ENCODE assay signal across 26 cellular contexts in genomic region chr13:106555631-106556328, GRCh38. TPM values are rescaled to one million over a fixed set of nuclear protein-coding genes. Genes with fewer than 3 reads are reported as not detected.
DNase-seq lines count a peak whose midpoint lies in the region; ATAC-seq, FAIRE-seq and TF ChIP-seq lines count a peak whose summit lies in the region.
"Had no signal": no experiment of that assay in that cellular context is flagged by ENCODE, and none has a peak within 500 bp of the region (broad histone marks: within the 10 kb centered on the region; RNA-seq: fewer than 3 reads in every experiment).

No MANE protein-coding gene starts in this region.

- H3K4me1 ChIP-seq in ACC112 (ENCODE audit: control insufficient read depth, insufficient read depth, low read length, unreplicated experiment), result peaks cover 6% of the 10 kb centered on the region
- H3K4me1 ChIP-seq in astrocyte (ENCODE audit: insufficient read depth, low read length), result no peaks in the 10 kb centered on the region
- H3K4me1 ChIP-seq: colonic mucosa had no signal

- TF ChIP-seq CTCF in HFFc6 (IDR thresholded peaks at IDR 0.05), result no peak
- no peak for TF ChIP-seq CTCF in astrocyte (IDR thresholded peaks at IDR 0.05; ENCODE audit: insufficient read depth, low read depth, low read length)
- no peak for TF ChIP-seq CTCF in WERI-Rb-1 (IDR thresholded peaks at IDR 0.05; ENCODE audit: low read depth, low read length)

- H3K36me3 Mint-ChIP-seq in HFFc6 (ENCODE audit: low read depth) (peaks cover 68% of the 10 kb centered on the region), astrocyte (ENCODE audit: low read depth, unreplicated experiment) (peaks cover 19% of the 10 kb centered on the region), memory B cell (peaks cover 40% of the 10 kb centered on the region)

- H3K79me2 ChIP-seq in ACC112 (ENCODE audit: control insufficient read depth, insufficient read depth, low read length, unreplicated experiment), result peaks cover 94% of the 10 kb centered on the region
- H3K79me2 ChIP-seq in astrocyte (ENCODE audit: insufficient read depth, low read length), result peaks cover 99% of the 10 kb centered on the region

- DNase-seq in HFFc6, result no peak
- DNase-seq in astrocyte (ENCODE audit: low read depth), result peak; percentile 39
- DNase-seq in memory B cell (ENCODE audit: low spot score in 2 of 2), result no peak
- no peak for DNase-seq in WERI-Rb-1
- no peak for DNase-seq in NCI-H1417 treated with DMSO at 0.1 percent for 48 hours (lab: John Stamatoyannopoulos, UW)
- no peak for DNase-seq in T1000 (lab: John Stamatoyannopoulos, UW)
- DNase-seq in SIG-M5 treated with dmso at 0.1 percent for 504 hours (lab: John Stamatoyannopoulos, UW; ENCODE audit: unreplicated experiment), result no peak
- DNase-seq: activated CD4-positive, alpha-beta T cell treated with anti-CD3 and anti-CD28 coated beads, Interleukin-2, amount 10 ng/mL, durations not matched to agents 7 days and 5 days; activated naive CD4-positive, alpha-beta T cell treated with Interleukin-2 at 50 U/mL for 16 hours; CD4-positive, alpha-beta memory T cell; colonic mucosa; DMS79 treated with DMSO at 0.1 percent for 48 hours; foreskin melanocyte; mammary epithelial cell; MV-4-11; naive thymus-derived CD4-positive, alpha-beta T cell; NCI-H2029; NCI-H446; NK-92 treated with Interleukin-12 subunit alpha and Interleukin-12 subunit beta, amount 100 ng/mL, for 24 hours; posterior cingulate gyrus; stimulated activated CD4-positive, alpha-beta T cell treated with anti-CD3 and anti-CD28 coated beads, Interleukin-2, amount 100 ng/mL, for 48 hours; uterus had no signal

- H3K4me1 Mint-ChIP-seq in HFFc6 (ENCODE audit: low read depth) (peaks cover 51% of the 10 kb centered on the region), astrocyte (ENCODE audit: low read depth, unreplicated experiment) (peaks cover 8% of the 10 kb centered on the region), memory B cell (peaks cover 20% of the 10 kb centered on the region)

- H3K27me3 Mint-ChIP-seq in HFFc6 (ENCODE audit: insufficient read depth), result no peaks in the 10 kb centered on the region
- no peaks in the 10 kb centered on the region for H3K27me3 Mint-ChIP-seq in astrocyte (ENCODE audit: low read depth, unreplicated experiment)
- no peaks in the 10 kb centered on the region for H3K27me3 Mint-ChIP-seq in memory B cell
- H3K27me3 Mint-ChIP-seq: activated CD4-positive, alpha-beta T cell treated with anti-CD3 and anti-CD28 coated beads, Interleukin-2, amount 10 ng/mL, durations not matched to agents 7 days and 5 days; CD4-positive, alpha-beta memory T cell; naive thymus-derived CD4-positive, alpha-beta T cell had no signal

- H3K27ac Mint-ChIP-seq in HFFc6 (peak overlapping the region; percentile 34; the same call in 1 of the 2 replicates), astrocyte (ENCODE audit: unreplicated experiment) (no peak overlapping the region), memory B cell (peak overlapping the region; percentile 25)
- H3K27ac Mint-ChIP-seq: activated CD4-positive, alpha-beta T cell treated with anti-CD3 and anti-CD28 coated beads, Interleukin-2, amount 10 ng/mL, durations not matched to agents 7 days and 5 days had no signal

- H2AFZ ChIP-seq in ACC112 (ENCODE audit: low read length, unreplicated experiment) (no peak overlapping the region), astrocyte (ENCODE audit: low read depth, low read length) (no peak overlapping the region)

- H3K4me3 Mint-ChIP-seq in HFFc6 (no peak overlapping the region), astrocyte (ENCODE audit: unreplicated experiment) (no peak overlapping the region), memory B cell (no peak overlapping the region)
- H3K4me3 Mint-ChIP-seq: activated CD4-positive, alpha-beta T cell treated with anti-CD3 and anti-CD28 coated beads, Interleukin-2, amount 10 ng/mL, durations not matched to agents 7 days and 5 days; naive thymus-derived CD4-positive, alpha-beta T cell had no signal

- no peak overlapping the region for H3K4me3 ChIP-seq in ACC112 (ENCODE audit: low read depth, low read length)
- no peak overlapping the region for H3K4me3 ChIP-seq in astrocyte (ENCODE audit: insufficient read depth, low read depth, low read length)
- H3K4me3 ChIP-seq in WERI-Rb-1 (ENCODE audit: low read depth, low read length), result no peak overlapping the region
- H3K4me3 ChIP-seq: colonic mucosa, K562, uterus had no signal

- peaks cover 60% of the 10 kb centered on the region for H3K36me3 ChIP-seq in ACC112 (ENCODE audit: insufficient read depth, low read length)
- peaks cover 45% of the 10 kb centered on the region for H3K36me3 ChIP-seq in astrocyte (ENCODE audit: insufficient read depth, low read length)
- H3K36me3 ChIP-seq in WERI-Rb-1, result peaks cover 91% of the 10 kb centered on the region
- H3K36me3 ChIP-seq: uterus had no signal

- no peak for FAIRE-seq in astrocyte (lab: Jason Lieb, UNC)
- FAIRE-seq: K562, RCC 7860, TTC549 had no signal

- peaks cover 53% of the 10 kb centered on the region for H4K20me1 ChIP-seq in astrocyte (ENCODE audit: insufficient read depth, low read length)

- no peaks in the 10 kb centered on the region for H3K27me3 ChIP-seq in ACC112 (ENCODE audit: insufficient read depth, low read length)
- no peaks in the 10 kb centered on the region for H3K27me3 ChIP-seq in astrocyte (ENCODE audit: insufficient read depth, low read length)
- H3K27me3 ChIP-seq in WERI-Rb-1 (ENCODE audit: insufficient read depth, low read depth, severe bottlenecking), result no peaks in the 10 kb centered on the region
- H3K27me3 ChIP-seq: colonic mucosa, uterus had no signal

- no peak overlapping the region for H3K9ac ChIP-seq in astrocyte (ENCODE audit: low read length)

- peak overlapping the region; percentile 2 for H3K4me2 ChIP-seq in astrocyte (ENCODE audit: low read length)

- H3K9me3 Mint-ChIP-seq in HFFc6 (no peaks in the 10 kb centered on the region), astrocyte (ENCODE audit: unreplicated experiment) (no peaks in the 10 kb centered on the region), memory B cell (no peaks in the 10 kb centered on the region)
- H3K9me3 Mint-ChIP-seq: activated CD4-positive, alpha-beta T cell treated with anti-CD3 and anti-CD28 coated beads, Interleukin-2, amount 10 ng/mL, durations not matched to agents 7 days and 5 days; CD4-positive, alpha-beta memory T cell had no signal

- no peak for ATAC-seq in memory B cell (ENCODE audit: low read depth)
- ATAC-seq: K562; naive thymus-derived CD4-positive, alpha-beta T cell had no signal

- H3K9me3 ChIP-seq in astrocyte (ENCODE audit: insufficient read depth, low read depth, low read length), result no peaks in the 10 kb centered on the region
- no peaks in the 10 kb centered on the region for H3K9me3 ChIP-seq in WERI-Rb-1 (ENCODE audit: severe bottlenecking)
- H3K9me3 ChIP-seq: colonic mucosa, uterus had no signal

- H3K27ac ChIP-seq in ACC112 (ENCODE audit: low read depth, low read length), result peak overlapping the region; percentile 17; the same call in 1 of the 2 replicates
- no peak overlapping the region for H3K27ac ChIP-seq in astrocyte (ENCODE audit: low read depth, low read length)
- no peak overlapping the region for H3K27ac ChIP-seq in WERI-Rb-1
- H3K27ac ChIP-seq: colonic mucosa, uterus had no signal

RNA-seq across cellular contexts. Expression of gene ARGLU1, which starts 12.2 kb away (rescaled TPM):
- 10 to 100 TPM; 30.3 to 39.4 (median 38.0) TPM for total RNA-seq in HFFc6 (2021; fragmentation: NEBNext Ultra II Directional; extraction: Animal tissue kit (Norgen Biotek cat#: 25700))
- 52.3 and 56.9 TPM in 2 replicates for total RNA-seq in astrocyte

RNA-seq across cellular contexts. Expression of gene EFNB2, which starts 20.3 kb away (rescaled TPM):
- 10 to 100 TPM in 5 of 6 experiments, 1 to 10 TPM in 1; 8.1 to 32.5 (median 30.6) TPM for total RNA-seq in HFFc6 (2021; fragmentation: NEBNext Ultra II Directional; extraction: Animal tissue kit (Norgen Biotek cat#: 25700))
- total RNA-seq in astrocyte, result 93.2 and 93.4 TPM in 2 replicates
